ENCODE assay signal across 1 cellular context in the genomic region with DNA sequence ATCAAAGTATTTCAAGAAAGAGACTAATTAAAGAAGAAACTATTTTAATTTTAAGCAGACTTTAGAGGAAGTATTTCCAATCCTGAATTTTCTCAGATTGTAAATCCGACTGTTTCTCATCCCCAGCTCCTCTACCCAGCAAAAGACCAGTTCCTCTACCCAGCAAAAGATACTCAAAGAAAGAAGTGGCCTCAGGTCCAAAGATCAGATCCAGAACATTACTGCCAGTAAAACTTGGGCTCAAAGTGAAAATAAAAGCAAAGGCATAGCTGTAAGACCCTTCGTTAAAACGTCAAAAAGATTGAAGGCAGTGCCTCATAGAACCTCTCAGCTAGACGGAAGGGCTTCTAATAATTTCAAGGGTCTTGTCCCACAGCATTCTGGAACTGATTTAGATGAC.
TF ChIP-seq lines count a peak whose summit lies in the region.

No MANE protein-coding gene starts in this region.

TF ChIP-seq in HepG2, 621 proteins besides CTCF, POLR2A, EP300 and RAD21 (continued from another document):
- TF ChIP-seq, protein P1, sequence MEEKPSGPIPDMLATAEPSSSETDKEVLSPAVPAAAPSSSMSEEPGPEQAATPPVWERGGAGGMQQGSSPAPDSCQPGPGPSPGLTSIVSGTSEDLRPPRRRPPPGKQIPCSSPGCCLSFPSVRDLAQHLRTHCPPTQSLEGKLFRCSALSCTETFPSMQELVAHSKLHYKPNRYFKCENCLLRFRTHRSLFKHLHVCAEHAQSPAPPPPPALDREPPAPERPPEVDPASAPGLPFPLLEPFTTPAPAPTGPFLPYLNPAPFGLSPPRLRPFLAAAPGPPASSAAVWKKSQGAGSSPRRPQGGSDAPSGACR (CRISPR knock-in tag; IDR thresholded peaks at IDR 0.05) = no peak
- TF ChIP-seq ZFP62 (CRISPR knock-in tag; IDR thresholded peaks at IDR 0.05) = no peak
- TF ChIP-seq KDM4B (CRISPR knock-in tag; IDR thresholded peaks at IDR 0.05) = no peak
